Comparison of ENCODE assay signal across 33 cellular contexts in the genomic region with DNA sequence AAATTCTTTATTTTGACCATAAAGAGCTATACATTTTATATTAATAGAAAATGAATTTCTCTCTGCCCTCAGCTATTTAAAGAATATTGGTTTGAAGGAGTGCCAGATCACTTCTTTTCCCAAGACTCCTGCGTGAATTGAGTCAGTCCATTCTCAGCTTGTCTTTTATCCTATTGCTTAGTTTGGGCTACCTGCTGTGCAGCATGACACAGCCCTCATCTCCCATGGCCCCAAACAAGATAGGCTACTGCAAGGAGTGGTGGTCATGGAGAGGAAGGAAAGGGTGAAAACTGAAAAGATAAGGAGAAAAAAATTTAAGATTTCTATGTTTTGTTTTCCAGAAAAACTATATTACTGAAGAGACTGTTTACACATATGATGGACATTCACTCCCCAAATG.
"Had no signal": no experiment of that assay in that cellular context is flagged by ENCODE, and none has a peak within 500 bp of the region (broad histone marks: within the 10 kb centered on the region; RNA-seq: fewer than 3 reads in every experiment).

No MANE protein-coding gene starts in this region.

- H3K4me3 Mint-ChIP-seq: activated CD4-positive, alpha-beta memory T cell treated with anti-CD3 and anti-CD28 coated beads, Interleukin-2, amount 10 ng/mL, durations not matched to agents 7 days and 5 days; activated CD4-positive, alpha-beta T cell treated with anti-CD3 and anti-CD28 coated beads, Interleukin-2, amount 10 ng/mL, durations not matched to agents 7 days and 5 days; activated naive CD8-positive, alpha-beta T cell; activated T-cell treated with anti-CD3 and anti-CD28 coated beads, Interleukin-2, amount 50 U/mL, for 24 hours; activated T-cell treated with anti-CD3 and anti-CD28 coated beads, Interleukin-2, amount 50 U/mL, for 72 hours; activated T-helper 17 cell treated with anti-CD3 and anti-CD28 coated beads, Interleukin-2, amount 50 U/mL, for 72 hours; central memory CD8-positive, alpha-beta T cell; T-cell; T-helper 1 cell treated with Interleukin-12 subunit alpha and Interleukin-12 subunit beta and Interleukin-4 antibody, amounts not matched to agents 30 μg/mL and 1 μg/mL, for 36 hours; WTC11 had no signal

- H3K27me3 Mint-ChIP-seq: activated CD4-positive, alpha-beta memory T cell treated with anti-CD3 and anti-CD28 coated beads, Interleukin-2, amount 10 ng/mL, durations not matched to agents 7 days and 5 days; activated CD4-positive, alpha-beta T cell treated with anti-CD3 and anti-CD28 coated beads, Interleukin-2, amount 10 ng/mL, durations not matched to agents 7 days and 5 days; activated naive CD8-positive, alpha-beta T cell; activated T-cell treated with anti-CD3 and anti-CD28 coated beads, Interleukin-2, amount 50 U/mL, for 24 hours; activated T-helper 17 cell treated with anti-CD3 and anti-CD28 coated beads, Interleukin-2, amount 50 U/mL, for 72 hours; central memory CD8-positive, alpha-beta T cell; T-cell had no signal

- H3K27ac Mint-ChIP-seq: activated CD4-positive, alpha-beta memory T cell treated with anti-CD3 and anti-CD28 coated beads, Interleukin-2, amount 10 ng/mL, durations not matched to agents 7 days and 5 days; activated CD4-positive, alpha-beta T cell treated with anti-CD3 and anti-CD28 coated beads, Interleukin-2, amount 10 ng/mL, durations not matched to agents 7 days and 5 days; activated naive CD8-positive, alpha-beta T cell; activated T-cell treated with anti-CD3 and anti-CD28 coated beads, Interleukin-2, amount 50 U/mL, for 24 hours; activated T-cell treated with anti-CD3 and anti-CD28 coated beads, Interleukin-2, amount 50 U/mL, for 72 hours; activated T-helper 17 cell treated with anti-CD3 and anti-CD28 coated beads, Interleukin-2, amount 50 U/mL, for 72 hours; T-cell; T-helper 1 cell treated with Interleukin-12 subunit alpha and Interleukin-12 subunit beta and Interleukin-4 antibody, amounts not matched to agents 30 μg/mL and 1 μg/mL, for 36 hours; WTC11 had no signal

- DNase-seq: activated CD4-positive, alpha-beta memory T cell treated with anti-CD3 and anti-CD28 coated beads, Interleukin-2, amount 10 ng/mL, durations not matched to agents 7 days and 5 days; activated CD4-positive, alpha-beta T cell treated with anti-CD3 and anti-CD28 coated beads for 1 hour; activated CD4-positive, alpha-beta T cell treated with anti-CD3 and anti-CD28 coated beads for 4 hours; activated CD4-positive, alpha-beta T cell treated with anti-CD3 and anti-CD28 coated beads, Interleukin-2, amount 10 ng/mL, durations not matched to agents 7 days and 5 days; activated CD4-positive, alpha-beta T cell treated with anti-CD3 and anti-CD28 coated beads, Interleukin-2, amount 50 U/mL, for 4 hours; activated CD8-positive, alpha-beta memory T cell treated with anti-CD3 and anti-CD28 coated beads, Interleukin-2, amount 50 U/mL, for 48 hours; activated effector memory CD4-positive, alpha-beta T cell treated with Interleukin-2 at 50 U/mL for 16 hours; activated gamma-delta T cell treated with Interleukin-2 at 50 U/mL for 16 hours; activated naive CD4-positive, alpha-beta T cell treated with anti-CD3 and anti-CD28 coated beads, Interleukin-2, amount 50 U/mL, for 16 hours; activated naive CD4-positive, alpha-beta T cell treated with Interleukin-2 at 50 U/mL for 16 hours; activated T-cell treated with anti-CD3 and anti-CD28 coated beads for 4 hours; activated T-cell treated with anti-CD3 and anti-CD28 coated beads, Interleukin-2, amount 50 U/mL, for 24 hours; activated T-cell treated with anti-CD3 and anti-CD28 coated beads, Interleukin-2, amount 50 U/mL, for 72 hours; amniotic stem cell; anterior cingulate cortex; brain microvascular endothelial cell; cortex of kidney; effector CD8-positive, alpha-beta T cell; foreskin fibroblast; head of caudate nucleus; T-cell; T1000 had no signal

- H3K36me3 Mint-ChIP-seq: WTC11 had no signal

- ATAC-seq: activated T-cell treated with anti-CD3 and anti-CD28 coated beads, Interleukin-2, amount 50 U/mL, for 72 hours; activated T-helper 17 cell treated with anti-CD3 and anti-CD28 coated beads, Interleukin-2, amount 50 U/mL, for 72 hours; esophagus mucosa; T-cell; WTC11 had no signal

- FAIRE-seq: astrocyte, bronchial epithelial cell, colon, frontal cortex had no signal

- H3K27me3 ChIP-seq: brain microvascular endothelial cell had no signal

- H3K4me1 Mint-ChIP-seq: activated CD4-positive, alpha-beta memory T cell treated with anti-CD3 and anti-CD28 coated beads, Interleukin-2, amount 10 ng/mL, durations not matched to agents 7 days and 5 days; activated CD4-positive, alpha-beta T cell treated with anti-CD3 and anti-CD28 coated beads, Interleukin-2, amount 10 ng/mL, durations not matched to agents 7 days and 5 days; activated T-helper 17 cell treated with anti-CD3 and anti-CD28 coated beads, Interleukin-2, amount 50 U/mL, for 72 hours; central memory CD8-positive, alpha-beta T cell had no signal

- H3K36me3 ChIP-seq: brain microvascular endothelial cell had no signal

- H3K27ac ChIP-seq: brain microvascular endothelial cell, VCaP had no signal

- H3K9me3 Mint-ChIP-seq: activated CD4-positive, alpha-beta memory T cell treated with anti-CD3 and anti-CD28 coated beads, Interleukin-2, amount 10 ng/mL, durations not matched to agents 7 days and 5 days; activated CD4-positive, alpha-beta T cell treated with anti-CD3 and anti-CD28 coated beads, Interleukin-2, amount 10 ng/mL, durations not matched to agents 7 days and 5 days; activated T-cell treated with anti-CD3 and anti-CD28 coated beads, Interleukin-2, amount 50 U/mL, for 24 hours; activated T-cell treated with anti-CD3 and anti-CD28 coated beads, Interleukin-2, amount 50 U/mL, for 72 hours; activated T-helper 17 cell treated with anti-CD3 and anti-CD28 coated beads, Interleukin-2, amount 50 U/mL, for 72 hours; central memory CD8-positive, alpha-beta T cell; T-cell; T-helper 1 cell treated with Interleukin-12 subunit alpha and Interleukin-12 subunit beta and Interleukin-4 antibody, amounts not matched to agents 30 μg/mL and 1 μg/mL, for 36 hours; WTC11 had no signal
